8 cellular contexts compared by ENCODE assay signal in the genomic region with DNA sequence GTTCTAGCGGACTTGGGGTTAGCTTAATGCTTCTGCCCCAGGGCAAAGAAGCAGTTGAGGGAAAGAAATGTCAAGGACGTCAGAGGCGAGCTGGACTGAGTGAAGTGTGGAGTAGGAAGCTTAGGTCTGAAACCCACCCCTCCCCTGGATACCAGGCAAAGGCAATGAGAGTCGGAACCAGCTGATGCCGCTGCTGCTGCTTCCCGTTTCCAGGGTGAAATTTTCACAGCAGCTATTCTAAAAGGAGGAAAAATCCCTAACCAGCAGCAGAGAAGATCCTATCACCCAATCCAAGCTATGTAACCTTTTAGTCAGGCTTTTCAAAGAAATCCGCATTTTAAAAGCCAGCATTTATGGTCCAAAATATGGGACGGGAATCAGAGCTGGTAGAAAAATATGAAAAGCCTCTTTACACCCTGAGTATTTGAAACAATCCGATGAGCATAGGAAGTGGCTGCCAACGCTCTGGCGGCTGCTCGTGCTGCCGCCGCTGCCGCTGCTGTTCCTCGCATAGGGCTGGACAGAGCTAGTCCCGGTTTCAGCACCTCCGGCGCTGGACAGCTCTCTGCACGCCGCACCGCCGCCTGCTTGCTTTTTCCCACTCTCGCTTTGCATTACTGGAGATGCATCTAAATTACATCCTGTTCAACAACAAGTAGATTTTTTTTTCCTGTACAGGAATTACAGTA.
DNase-seq lines count a peak whose midpoint lies in the region; ATAC-seq and TF ChIP-seq lines count a peak whose summit lies in the region.

No MANE protein-coding gene starts in this region.

- H2AFZ ChIP-seq in trophoblast cell (ENCODE audit: insufficient read depth, low read length, poor library complexity) = no peak overlapping the region

- no peak overlapping the region for H3K14ac ChIP-seq in trophoblast cell (ENCODE audit: low read length)

- H4K8ac ChIP-seq in trophoblast cell (ENCODE audit: low read depth, low read length) = no peak overlapping the region

- no peaks in the 10 kb centered on the region for H3K36me3 Mint-ChIP-seq in activated naive CD4-positive, alpha-beta T cell treated with anti-CD3 and anti-CD28 coated beads for 36 hours (ENCODE audit: low read depth)
- H3K36me3 Mint-ChIP-seq in glutamatergic neuron (ENCODE audit: unreplicated experiment) = no peaks in the 10 kb centered on the region

- no peaks in the 10 kb centered on the region for H3K4me1 Mint-ChIP-seq in activated naive CD4-positive, alpha-beta T cell treated with anti-CD3 and anti-CD28 coated beads for 36 hours (ENCODE audit: low read depth)
- H3K4me1 Mint-ChIP-seq in glutamatergic neuron (ENCODE audit: low read depth, unreplicated experiment) = peaks cover 11% of the 10 kb centered on the region

- no peak overlapping the region for H2BK120ac ChIP-seq in trophoblast cell (ENCODE audit: insufficient read depth, low read length, poor library complexity)

- no peak overlapping the region for H3K23ac ChIP-seq in trophoblast cell (ENCODE audit: low read length)

- peaks cover 2% of the 10 kb centered on the region for H3K27me3 Mint-ChIP-seq in activated naive CD4-positive, alpha-beta T cell treated with anti-CD3 and anti-CD28 coated beads for 36 hours (ENCODE audit: low read depth)
- no peaks in the 10 kb centered on the region for H3K27me3 Mint-ChIP-seq in glutamatergic neuron (ENCODE audit: unreplicated experiment)

- H4K91ac ChIP-seq in trophoblast cell (ENCODE audit: low read depth, low read length) = no peak overlapping the region

- H2AK5ac ChIP-seq in trophoblast cell (ENCODE audit: low read length) = no peak overlapping the region

- H3K9me3 Mint-ChIP-seq in activated naive CD4-positive, alpha-beta T cell treated with anti-CD3 and anti-CD28 coated beads for 36 hours = peaks cover 6% of the 10 kb centered on the region
- H3K9me3 Mint-ChIP-seq in glutamatergic neuron (ENCODE audit: unreplicated experiment) = peaks cover 1% of the 10 kb centered on the region

- H3K27ac ChIP-seq in trophoblast cell (ENCODE audit: low read depth, low read length) = no peak overlapping the region

- H3K4me3 Mint-ChIP-seq in activated naive CD4-positive, alpha-beta T cell treated with anti-CD3 and anti-CD28 coated beads for 36 hours = no peak overlapping the region
- peak overlapping the region; percentile 91 for H3K4me3 Mint-ChIP-seq in glutamatergic neuron (ENCODE audit: unreplicated experiment)

- H3K4me3 ChIP-seq in trophoblast cell (ENCODE audit: low read depth, low read length) = no peak overlapping the region

- no peaks in the 10 kb centered on the region for H3K79me1 ChIP-seq in trophoblast cell (ENCODE audit: low read length)

- H2BK5ac ChIP-seq in trophoblast cell (ENCODE audit: low read depth, low read length, poor library complexity) = no peak overlapping the region

- intact Hi-C loops in activated naive CD4-positive, alpha-beta T cell treated with anti-CD3 and anti-CD28 coated beads for 36 hours (cut with micrococcal nuclease) = no loop called here

- no peak overlapping the region for H3K4me2 ChIP-seq in trophoblast cell (ENCODE audit: low read length)

- TF ChIP-seq CTCF in glutamatergic neuron (IDR thresholded peaks at IDR 0.05; ENCODE audit: partially characterized antibody, unreplicated experiment) = no peak

- no peak overlapping the region for H3K4ac ChIP-seq in trophoblast cell (ENCODE audit: low read depth, low read length)

- CTCF ChIA-PET in activated naive CD4-positive, alpha-beta T cell treated with anti-CD3 and anti-CD28 coated beads for 36 hours (lab: Charles Lee) = no interaction called here

- peak overlapping the region; percentile 33 for H3K9ac ChIP-seq in trophoblast cell (ENCODE audit: low read length)

- no peaks in the 10 kb centered on the region for H3K4me1 ChIP-seq in trophoblast cell (ENCODE audit: control insufficient read depth in 1 of 2, insufficient read depth in 2 of 2, low read length in 2 of 2)

- no peak overlapping the region for H3K18ac ChIP-seq in trophoblast cell (ENCODE audit: low read length)

- DNase-seq in AG08395 (ENCODE audit: low spot score) (peak; percentile 41), NCI-H82 treated with DMSO at 0.1 percent for 48 hours (lab: John Stamatoyannopoulos, UW; ENCODE audit: unreplicated experiment) (peak; percentile 66), glutamatergic neuron (peak; percentile 76), trophoblast cell (peak; percentile 61 to 77), NCI-H2196 treated with DMSO at 0.1 percent for 48 hours (lab: John Stamatoyannopoulos, UW; ENCODE audit: unreplicated experiment) (no peak)
- peak; percentile 66 for DNase-seq in activated naive CD4-positive, alpha-beta T cell treated with anti-CD3 and anti-CD28 coated beads for 36 hours

- H3K36me3 ChIP-seq in trophoblast cell (ENCODE audit: control insufficient read depth in 1 of 2, insufficient read depth in 2 of 2, low read length in 2 of 2) = no peaks in the 10 kb centered on the region

- no peaks in the 10 kb centered on the region for H3K79me2 ChIP-seq in trophoblast cell (ENCODE audit: control insufficient read depth, insufficient read depth, low read length, poor library complexity)

- H4K12ac ChIP-seq in trophoblast cell (ENCODE audit: low read depth, low read length) = no peak overlapping the region

- H2BK12ac ChIP-seq in trophoblast cell (ENCODE audit: low read length) = no peak overlapping the region

- ATAC-seq in GM19043 (IDR thresholded peaks at IDR 0.05; ENCODE audit: low read depth, unreplicated experiment) = peak; percentile 97
- ATAC-seq in HG03108 (IDR thresholded peaks at IDR 0.05; ENCODE audit: unreplicated experiment) = peak; percentile 88

- no peaks in the 10 kb centered on the region for H3K9me3 ChIP-seq in trophoblast cell (ENCODE audit: insufficient read depth, low read depth, low read length)

- WGBS in trophoblast cell (ENCODE audit: extremely low coverage, insufficient coverage, insufficient read length) = no CpG with 5 or more reads among the region's 24 CpGs

- peaks cover 3% of the 10 kb centered on the region for H3K27me3 ChIP-seq in trophoblast cell (ENCODE audit: insufficient read depth, low read length)

- no peak overlapping the region for H3K27ac Mint-ChIP-seq in activated naive CD4-positive, alpha-beta T cell treated with anti-CD3 and anti-CD28 coated beads for 36 hours
- peak overlapping the region; percentile 72 for H3K27ac Mint-ChIP-seq in glutamatergic neuron (ENCODE audit: unreplicated experiment)
